Comparison of ENCODE assay signal across 1 cellular context in the genomic region with DNA sequence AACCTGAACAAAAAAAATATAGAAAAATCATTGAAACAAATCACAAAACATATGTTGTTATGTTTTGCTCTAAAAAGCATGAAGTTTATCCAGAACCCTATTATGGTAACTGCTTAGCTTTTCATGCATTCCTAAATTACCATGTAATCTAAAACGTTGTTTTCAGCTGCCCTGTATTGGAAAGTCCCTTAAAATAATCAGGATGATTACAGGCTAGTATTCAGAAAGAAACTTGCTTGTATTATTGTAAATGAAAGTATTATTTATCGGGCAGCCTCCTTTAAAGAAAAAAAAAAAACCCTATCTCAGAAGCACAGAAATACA.
TF ChIP-seq lines count a peak whose summit lies in the region.

No MANE protein-coding gene starts in this region.

TF ChIP-seq in SK-N-SH, 30 proteins besides CTCF, POLR2A, EP300 and RAD21 (continued from another document):
- TF ChIP-seq EZH2phosphoT487 (IDR thresholded peaks at IDR 0.05; ENCODE audit: borderline replicate concordance, low read depth) (no peak), GABPA (IDR thresholded peaks at IDR 0.05; ENCODE audit: low read depth) (no peak), NFIC (IDR thresholded peaks at IDR 0.05; ENCODE audit: borderline replicate concordance) (no peak), RCOR1 (IDR thresholded peaks at IDR 0.05; ENCODE audit: low read length) (no peak)
- TF ChIP-seq, protein P1, sequence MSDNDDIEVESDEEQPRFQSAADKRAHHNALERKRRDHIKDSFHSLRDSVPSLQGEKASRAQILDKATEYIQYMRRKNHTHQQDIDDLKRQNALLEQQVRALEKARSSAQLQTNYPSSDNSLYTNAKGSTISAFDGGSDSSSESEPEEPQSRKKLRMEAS (IDR thresholded peaks at IDR 0.05; ENCODE audit: low read depth), result 0 out of 2 replicates have a peak, but pooled peaks have one; percentile 23
TF ChIP-seq in SK-N-SH: peak in this region for 1.
